ENCODE assay signal across 1 cellular context in the genomic region with DNA sequence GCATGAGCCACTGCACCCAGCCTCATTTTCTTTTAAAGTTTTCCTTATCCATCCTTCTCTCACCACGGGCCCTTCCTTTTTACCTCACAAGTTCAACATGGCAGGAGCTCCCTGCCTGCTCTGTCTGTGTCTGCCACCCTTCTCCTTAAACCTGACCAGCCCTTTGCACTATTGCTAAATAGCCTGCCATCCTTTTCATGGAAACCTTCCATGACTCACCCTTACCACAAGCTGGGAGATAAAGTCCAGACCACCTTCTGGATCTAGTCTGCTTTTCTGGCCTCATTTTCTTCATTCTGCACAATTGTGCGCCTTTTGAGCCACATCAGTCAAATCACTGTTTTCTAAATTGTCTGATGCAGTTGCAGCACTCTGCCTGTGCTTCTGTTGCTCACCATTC.
TF ChIP-seq lines count a peak whose summit lies in the region.

No MANE protein-coding gene starts in this region.

TF ChIP-seq in HepG2, 621 proteins besides CTCF, POLR2A, EP300 and RAD21 (continued from another document):
- peak; percentile 40; the same call in 1 of the 2 replicates for TF ChIP-seq NFKBIZ (CRISPR knock-in tag; IDR thresholded peaks at IDR 0.05)
- TF ChIP-seq, protein P1, sequence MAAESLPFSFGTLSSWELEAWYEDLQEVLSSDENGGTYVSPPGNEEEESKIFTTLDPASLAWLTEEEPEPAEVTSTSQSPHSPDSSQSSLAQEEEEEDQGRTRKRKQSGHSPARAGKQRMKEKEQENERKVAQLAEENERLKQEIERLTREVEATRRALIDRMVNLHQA (CRISPR knock-in tag; IDR thresholded peaks at IDR 0.05), result no peak
- TF ChIP-seq CREB1 (IDR thresholded peaks at IDR 0.05), result no peak
- 0 out of 2 replicates have a peak, but pooled peaks have one; percentile 29 for TF ChIP-seq CREB1 (CRISPR knock-in tag; IDR thresholded peaks at IDR 0.05)
- peak; percentile 74 for TF ChIP-seq RARA (CRISPR knock-in tag; IDR thresholded peaks at IDR 0.05)
- TF ChIP-seq KAT7 (CRISPR knock-in tag; IDR thresholded peaks at IDR 0.05; ENCODE audit: borderline replicate concordance), result no peak
- peak; percentile 51; the same call in 1 of the 2 replicates for TF ChIP-seq MIER3 (CRISPR knock-in tag; IDR thresholded peaks at IDR 0.05; ENCODE audit: borderline replicate concordance)
- TF ChIP-seq ZSCAN9 (CRISPR knock-in tag; IDR thresholded peaks at IDR 0.05; ENCODE audit: borderline replicate concordance), result 0 out of 2 replicates have a peak, but pooled peaks have one; percentile 26
- TF ChIP-seq ZNF773 (CRISPR knock-in tag; IDR thresholded peaks at IDR 0.05; ENCODE audit: borderline replicate concordance), result no peak
- peak; percentile 97 for TF ChIP-seq FOSL2 (CRISPR knock-in tag; IDR thresholded peaks at IDR 0.05)
- TF ChIP-seq THAP11 (CRISPR knock-in tag; IDR thresholded peaks at IDR 0.05), result peak; percentile 19; the same call in 1 of the 2 replicates
- TF ChIP-seq TAF15 (IDR thresholded peaks at IDR 0.05; ENCODE audit: low read depth, low read length, poor library complexity, severe bottlenecking), result no peak
- no peak for TF ChIP-seq SMC3 (IDR thresholded peaks at IDR 0.05; ENCODE audit: low read length)
- no peak for TF ChIP-seq HMG20B (CRISPR knock-in tag; conservative IDR thresholded peaks at IDR 0.05)
- TF ChIP-seq ZBTB8A (CRISPR knock-in tag; IDR thresholded peaks at IDR 0.05; ENCODE audit: borderline replicate concordance, low read depth), result no peak
- TF ChIP-seq CEBPG (CRISPR knock-in tag; IDR thresholded peaks at IDR 0.05), result peak; percentile 83
- peak; percentile 69 for TF ChIP-seq HNF4A (CRISPR knock-in tag; IDR thresholded peaks at IDR 0.05)
- peak; percentile 81 for TF ChIP-seq GATAD2A (CRISPR knock-in tag; IDR thresholded peaks at IDR 0.05)
- no peak for TF ChIP-seq MEIS2 (CRISPR knock-in tag; IDR thresholded peaks at IDR 0.05)
- no peak for TF ChIP-seq ZNF552 (CRISPR knock-in tag; IDR thresholded peaks at IDR 0.05; ENCODE audit: borderline replicate concordance)
- no peak for TF ChIP-seq PAF1 (CRISPR knock-in tag; IDR thresholded peaks at IDR 0.05)
- TF ChIP-seq, protein P2, sequence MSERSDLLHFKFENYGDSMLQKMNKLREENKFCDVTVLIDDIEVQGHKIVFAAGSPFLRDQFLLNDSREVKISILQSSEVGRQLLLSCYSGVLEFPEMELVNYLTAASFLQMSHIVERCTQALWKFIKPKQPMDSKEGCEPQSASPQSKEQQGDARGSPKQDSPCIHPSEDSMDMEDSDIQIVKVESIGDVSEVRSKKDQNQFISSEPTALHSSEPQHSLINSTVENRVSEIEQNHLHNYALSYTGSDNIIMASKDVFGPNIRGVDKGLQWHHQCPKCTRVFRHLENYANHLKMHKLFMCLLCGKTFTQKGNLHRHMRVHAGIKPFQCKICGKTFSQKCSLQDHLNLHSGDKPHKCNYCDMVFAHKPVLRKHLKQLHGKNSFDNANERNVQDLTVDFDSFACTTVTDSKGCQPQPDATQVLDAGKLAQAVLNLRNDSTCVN (CRISPR knock-in tag; IDR thresholded peaks at IDR 0.05; ENCODE audit: borderline replicate concordance), result peak; percentile 51; the same call in 1 of the 2 replicates
- peak; percentile 59; the same call in 1 of the 2 replicates for TF ChIP-seq HNF4G (IDR thresholded peaks at IDR 0.05; ENCODE audit: borderline replicate concordance, low read depth, low read length)
- 0 out of 2 replicates have a peak, but pooled peaks have one; percentile 44 for TF ChIP-seq HNF4G (CRISPR knock-in tag; IDR thresholded peaks at IDR 0.05; ENCODE audit: borderline replicate concordance, low read depth)
- peak; percentile 77 for TF ChIP-seq FOSL1 (CRISPR knock-in tag; IDR thresholded peaks at IDR 0.05; ENCODE audit: borderline replicate concordance)
- no peak for TF ChIP-seq MIER2 (CRISPR knock-in tag; IDR thresholded peaks at IDR 0.05)
- TF ChIP-seq, protein P3, sequence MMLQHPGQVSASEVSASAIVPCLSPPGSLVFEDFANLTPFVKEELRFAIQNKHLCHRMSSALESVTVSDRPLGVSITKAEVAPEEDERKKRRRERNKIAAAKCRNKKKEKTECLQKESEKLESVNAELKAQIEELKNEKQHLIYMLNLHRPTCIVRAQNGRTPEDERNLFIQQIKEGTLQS (CRISPR knock-in tag; IDR thresholded peaks at IDR 0.05), result peak; percentile 45; the same call in 1 of the 2 replicates
- TF ChIP-seq, protein P4, sequence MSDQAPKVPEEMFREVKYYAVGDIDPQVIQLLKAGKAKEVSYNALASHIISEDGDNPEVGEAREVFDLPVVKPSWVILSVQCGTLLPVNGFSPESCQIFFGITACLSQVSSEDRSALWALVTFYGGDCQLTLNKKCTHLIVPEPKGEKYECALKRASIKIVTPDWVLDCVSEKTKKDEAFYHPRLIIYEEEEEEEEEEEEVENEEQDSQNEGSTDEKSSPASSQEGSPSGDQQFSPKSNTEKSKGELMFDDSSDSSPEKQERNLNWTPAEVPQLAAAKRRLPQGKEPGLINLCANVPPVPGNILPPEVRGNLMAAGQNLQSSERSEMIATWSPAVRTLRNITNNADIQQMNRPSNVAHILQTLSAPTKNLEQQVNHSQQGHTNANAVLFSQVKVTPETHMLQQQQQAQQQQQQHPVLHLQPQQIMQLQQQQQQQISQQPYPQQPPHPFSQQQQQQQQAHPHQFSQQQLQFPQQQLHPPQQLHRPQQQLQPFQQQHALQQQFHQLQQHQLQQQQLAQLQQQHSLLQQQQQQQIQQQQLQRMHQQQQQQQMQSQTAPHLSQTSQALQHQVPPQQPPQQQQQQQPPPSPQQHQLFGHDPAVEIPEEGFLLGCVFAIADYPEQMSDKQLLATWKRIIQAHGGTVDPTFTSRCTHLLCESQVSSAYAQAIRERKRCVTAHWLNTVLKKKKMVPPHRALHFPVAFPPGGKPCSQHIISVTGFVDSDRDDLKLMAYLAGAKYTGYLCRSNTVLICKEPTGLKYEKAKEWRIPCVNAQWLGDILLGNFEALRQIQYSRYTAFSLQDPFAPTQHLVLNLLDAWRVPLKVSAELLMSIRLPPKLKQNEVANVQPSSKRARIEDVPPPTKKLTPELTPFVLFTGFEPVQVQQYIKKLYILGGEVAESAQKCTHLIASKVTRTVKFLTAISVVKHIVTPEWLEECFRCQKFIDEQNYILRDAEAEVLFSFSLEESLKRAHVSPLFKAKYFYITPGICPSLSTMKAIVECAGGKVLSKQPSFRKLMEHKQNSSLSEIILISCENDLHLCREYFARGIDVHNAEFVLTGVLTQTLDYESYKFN (CRISPR knock-in tag; conservative IDR thresholded peaks at IDR 0.05), result peak; percentile 41; the same call in 1 of the 2 replicates
- no peak for TF ChIP-seq ZNF672 (CRISPR knock-in tag; IDR thresholded peaks at IDR 0.05)
- peak; percentile 60; the same call in 1 of the 2 replicates for TF ChIP-seq HMG20A (CRISPR knock-in tag; IDR thresholded peaks at IDR 0.05; ENCODE audit: borderline replicate concordance)
- TF ChIP-seq ZBTB42 (CRISPR knock-in tag; IDR thresholded peaks at IDR 0.05), result no peak
- TF ChIP-seq ZNF136 (CRISPR knock-in tag; IDR thresholded peaks at IDR 0.05; ENCODE audit: low read depth), result no peak
- TF ChIP-seq POLR2AphosphoS5 (IDR thresholded peaks at IDR 0.05; ENCODE audit: low read depth, low read length), result no peak
- TF ChIP-seq MZF1 (CRISPR knock-in tag; IDR thresholded peaks at IDR 0.05; ENCODE audit: borderline replicate concordance), result no peak
- TF ChIP-seq HNRNPL (IDR thresholded peaks at IDR 0.05; ENCODE audit: low read depth, low read length), result no peak
- TF ChIP-seq ZNF678 (CRISPR knock-in tag; IDR thresholded peaks at IDR 0.05), result no peak
- TF ChIP-seq SKI (IDR thresholded peaks at IDR 0.05; ENCODE audit: partially characterized antibody), result peak; percentile 55
- TF ChIP-seq JUN (CRISPR knock-in tag; IDR thresholded peaks at IDR 0.05), result 0 out of 2 replicates have a peak, but pooled peaks have one; percentile 40
- no peak for TF ChIP-seq ZNF460 (CRISPR knock-in tag; IDR thresholded peaks at IDR 0.05; ENCODE audit: borderline replicate concordance)
- no peak for TF ChIP-seq ZNF776 (CRISPR knock-in tag; IDR thresholded peaks at IDR 0.05)
- TF ChIP-seq, protein P5, sequence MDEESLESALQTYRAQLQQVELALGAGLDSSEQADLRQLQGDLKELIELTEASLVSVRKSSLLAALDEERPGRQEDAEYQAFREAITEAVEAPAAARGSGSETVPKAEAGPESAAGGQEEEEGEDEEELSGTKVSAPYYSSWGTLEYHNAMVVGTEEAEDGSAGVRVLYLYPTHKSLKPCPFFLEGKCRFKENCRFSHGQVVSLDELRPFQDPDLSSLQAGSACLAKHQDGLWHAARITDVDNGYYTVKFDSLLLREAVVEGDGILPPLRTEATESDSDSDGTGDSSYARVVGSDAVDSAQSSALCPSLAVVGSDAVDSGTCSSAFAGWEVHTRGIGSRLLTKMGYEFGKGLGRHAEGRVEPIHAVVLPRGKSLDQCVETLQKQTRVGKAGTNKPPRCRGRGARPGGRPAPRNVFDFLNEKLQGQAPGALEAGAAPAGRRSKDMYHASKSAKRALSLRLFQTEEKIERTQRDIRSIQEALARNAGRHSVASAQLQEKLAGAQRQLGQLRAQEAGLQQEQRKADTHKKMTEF (CRISPR knock-in tag; IDR thresholded peaks at IDR 0.05), result 0 out of 2 replicates have a peak, but pooled peaks have one; percentile 20
- TF ChIP-seq CEBPB (IDR thresholded peaks at IDR 0.05; ENCODE audit: borderline replicate concordance, low read depth, low read length), result peak; percentile 88
- TF ChIP-seq ZNF644 (CRISPR knock-in tag; IDR thresholded peaks at IDR 0.05; ENCODE audit: low read depth), result peak; percentile 74
- TF ChIP-seq ZNF878 (CRISPR knock-in tag; IDR thresholded peaks at IDR 0.05), result no peak
- TF ChIP-seq, protein P6, sequence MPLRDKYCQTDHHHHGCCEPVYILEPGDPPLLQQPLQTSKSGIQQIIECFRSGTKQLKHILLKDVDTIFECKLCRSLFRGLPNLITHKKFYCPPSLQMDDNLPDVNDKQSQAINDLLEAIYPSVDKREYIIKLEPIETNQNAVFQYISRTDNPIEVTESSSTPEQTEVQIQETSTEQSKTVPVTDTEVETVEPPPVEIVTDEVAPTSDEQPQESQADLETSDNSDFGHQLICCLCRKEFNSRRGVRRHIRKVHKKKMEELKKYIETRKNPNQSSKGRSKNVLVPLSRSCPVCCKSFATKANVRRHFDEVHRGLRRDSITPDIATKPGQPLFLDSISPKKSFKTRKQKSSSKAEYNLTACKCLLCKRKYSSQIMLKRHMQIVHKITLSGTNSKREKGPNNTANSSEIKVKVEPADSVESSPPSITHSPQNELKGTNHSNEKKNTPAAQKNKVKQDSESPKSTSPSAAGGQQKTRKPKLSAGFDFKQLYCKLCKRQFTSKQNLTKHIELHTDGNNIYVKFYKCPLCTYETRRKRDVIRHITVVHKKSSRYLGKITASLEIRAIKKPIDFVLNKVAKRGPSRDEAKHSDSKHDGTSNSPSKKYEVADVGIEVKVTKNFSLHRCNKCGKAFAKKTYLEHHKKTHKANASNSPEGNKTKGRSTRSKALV (CRISPR knock-in tag; IDR thresholded peaks at IDR 0.05), result no peak
- peak; percentile 82 for TF ChIP-seq JUNB (CRISPR knock-in tag; IDR thresholded peaks at IDR 0.05; ENCODE audit: borderline replicate concordance)
